ENCODE assay signal across 8 cellular contexts in genomic region chr7:73578342-73579124, GRCh38. TPM values are rescaled to one million over a fixed set of nuclear protein-coding genes. Genes with fewer than 3 reads are reported as not detected.
DNase-seq lines count a peak whose midpoint lies in the region; ATAC-seq and TF ChIP-seq lines count a peak whose summit lies in the region.

TSS of gene TBL2 (minus strand) at chr7:73578579. CDS start at chr7:73578549, 30 bp downstream.

- H3K27ac Mint-ChIP-seq in activated naive CD8-positive, alpha-beta T cell: peak within 1 kb of the TSS; percentile 96
- H3K27ac Mint-ChIP-seq in glutamatergic neuron (ENCODE audit: unreplicated experiment): peak within 1 kb of the TSS; percentile 78
- H3K27ac Mint-ChIP-seq in osteocyte (ENCODE audit: unreplicated experiment): peak within 1 kb of the TSS; percentile 98

- H3K27ac ChIP-seq in thymus (ENCODE audit: low read depth): peak within 1 kb of the TSS; percentile 87

- H3K36me3 ChIP-seq in thymus (ENCODE audit: control insufficient read depth, insufficient read depth): peaks cover 14% of the 10 kb centered on the region

- H3K36me3 Mint-ChIP-seq in activated naive CD8-positive, alpha-beta T cell: peaks cover 2% of the 10 kb centered on the region
- no peaks in the 10 kb centered on the region for H3K36me3 Mint-ChIP-seq in glutamatergic neuron (ENCODE audit: unreplicated experiment)
- H3K36me3 Mint-ChIP-seq in osteocyte (ENCODE audit: unreplicated experiment): peaks cover 5% of the 10 kb centered on the region

- H3K27me3 ChIP-seq in thymus (ENCODE audit: control insufficient read depth, insufficient read depth): no peaks in the 10 kb centered on the region

- ATAC-seq in HG02623 (IDR thresholded peaks at IDR 0.05; ENCODE audit: unreplicated experiment): peak; percentile 84

- WGBS in thymus: under 1% methylated on average over 75 of the region's 75 CpGs

- H3K9me3 Mint-ChIP-seq in activated naive CD8-positive, alpha-beta T cell (ENCODE audit: low read depth): no peaks in the 10 kb centered on the region
- H3K9me3 Mint-ChIP-seq in glutamatergic neuron (ENCODE audit: unreplicated experiment): peaks cover 7% of the 10 kb centered on the region
- no peaks in the 10 kb centered on the region for H3K9me3 Mint-ChIP-seq in osteocyte (ENCODE audit: unreplicated experiment)

- no peaks in the 10 kb centered on the region for H3K9me3 ChIP-seq in thymus (ENCODE audit: control insufficient read depth)

- H3K4me3 ChIP-seq in GM12864 (ENCODE audit: low read depth, low read length) (peak within 1 kb of the TSS; percentile 94), thymus (ENCODE audit: low read length) (peak within 1 kb of the TSS; percentile 79)

- TF ChIP-seq CTCF in GM12864 (IDR thresholded peaks at IDR 0.05; ENCODE audit: low read depth, low read length, missing control alignments) (no peak), glutamatergic neuron (IDR thresholded peaks at IDR 0.05; ENCODE audit: partially characterized antibody, unreplicated experiment) (no peak), osteocyte (IDR thresholded peaks at IDR 0.05) (peak; percentile 32)

- peak; percentile 94 for DNase-seq in GM12864 (ENCODE audit: low read depth)
- DNase-seq in NCI-H1105 (lab: John Stamatoyannopoulos, UW): peak; percentile 99
- DNase-seq in SKM-1 treated with dmso at 0.1 percent for 144 hours (lab: John Stamatoyannopoulos, UW; ENCODE audit: unreplicated experiment): peak; percentile 98
- peak; percentile 99 for DNase-seq in glutamatergic neuron
- DNase-seq in osteocyte (ENCODE audit: extremely low spot score, unreplicated experiment): peak; percentile 100

- no peaks in the 10 kb centered on the region for H3K27me3 Mint-ChIP-seq in activated naive CD8-positive, alpha-beta T cell
- H3K27me3 Mint-ChIP-seq in glutamatergic neuron (ENCODE audit: unreplicated experiment) (peaks cover 8% of the 10 kb centered on the region), osteocyte (ENCODE audit: unreplicated experiment) (no peaks in the 10 kb centered on the region)

- peaks cover 20% of the 10 kb centered on the region for H3K4me1 Mint-ChIP-seq in activated naive CD8-positive, alpha-beta T cell (ENCODE audit: low read depth)
- H3K4me1 Mint-ChIP-seq in glutamatergic neuron (ENCODE audit: low read depth, unreplicated experiment) (peaks cover 7% of the 10 kb centered on the region), osteocyte (ENCODE audit: unreplicated experiment) (peaks cover 27% of the 10 kb centered on the region)

- peak within 1 kb of the TSS; percentile 98 for H3K4me3 Mint-ChIP-seq in activated naive CD8-positive, alpha-beta T cell
- H3K4me3 Mint-ChIP-seq in glutamatergic neuron (ENCODE audit: unreplicated experiment): peak within 1 kb of the TSS; percentile 90
- H3K4me3 Mint-ChIP-seq in osteocyte (ENCODE audit: unreplicated experiment): peak within 1 kb of the TSS; percentile 87

- H3K4me1 ChIP-seq in thymus (ENCODE audit: control insufficient read depth, insufficient read depth, low read length): peaks cover 6% of the 10 kb centered on the region

RNA-seq across cellular contexts. Expression of gene TBL2, which starts in this region (rescaled TPM):
- total RNA-seq in glutamatergic neuron (ENCODE audit: unreplicated experiment) (23.8 TPM), osteocyte (47.7 and 48.0 TPM in 2 replicates)
- polyA plus RNA-seq in thymus: 16.1 TPM

Comparison
In these comparisons a context has a peak if more than half of its experiments do, and no peak if none do; other contexts are left out.
1. Peak in every context shown above with its lines: DNase-seq, ATAC-seq, H3K4me3 ChIP-seq and H3K27ac ChIP-seq.